ENCODE assay signal across 19 cellular contexts in the genomic region with DNA sequence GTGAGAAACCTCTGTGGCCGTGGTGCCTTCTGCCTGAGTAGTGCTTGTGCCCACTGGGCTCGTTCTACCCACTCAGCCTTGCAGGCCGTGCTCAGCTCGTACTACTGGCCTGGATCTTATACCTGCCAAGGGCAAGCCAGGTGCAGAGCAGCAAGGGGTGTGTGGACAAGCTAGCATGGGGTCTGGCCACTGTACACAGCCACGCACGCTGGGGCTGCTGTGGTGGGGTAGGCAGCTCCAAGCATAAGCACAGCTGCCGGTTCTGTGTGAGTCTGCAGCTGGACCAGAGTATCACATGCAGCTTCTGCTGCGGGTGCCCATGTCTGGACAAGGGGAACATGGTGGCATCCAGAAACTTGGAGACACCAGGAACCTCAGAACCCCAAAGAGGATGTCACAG. TPM values are rescaled to one million over a fixed set of nuclear protein-coding genes. Genes with fewer than 3 reads are reported as not detected.
DNase-seq lines count a peak whose midpoint lies in the region; ATAC-seq, FAIRE-seq and TF ChIP-seq lines count a peak whose summit lies in the region.
"Had no signal": no experiment of that assay in that cellular context is flagged by ENCODE, and none has a peak within 500 bp of the region (broad histone marks: within the 10 kb centered on the region; RNA-seq: fewer than 3 reads in every experiment).

No MANE protein-coding gene starts in this region.

- no peak for TF ChIP-seq POLR2A in K562 (conservative IDR thresholded peaks at IDR 0.05)

- peak; percentile 22 for DNase-seq in NCI-H146 (lab: John Stamatoyannopoulos, UW)
- DNase-seq in NCI-H146 treated with DMSO at 0.1 percent for 48 hours (lab: John Stamatoyannopoulos, UW; ENCODE audit: unreplicated experiment) = no peak
- DNase-seq in NCI-H69 (lab: John Stamatoyannopoulos, UW) = peak; percentile 41
- DNase-seq in K562 (ENCODE audit: extremely low read depth in 1 of 4, low spot score in 3 of 4) = no peak
- no peak for DNase-seq in trophoblast cell
- DNase-seq in NOMO-1 treated with dmso at 0.1 percent for 144 hours (lab: John Stamatoyannopoulos, UW; ENCODE audit: unreplicated experiment) = no peak
- DNase-seq in stimulated activated CD4-positive, alpha-beta T cell treated with anti-CD3 and anti-CD28 coated beads, Interleukin-4, amount 100 ng/mL, for 4 hours = no peak
- DNase-seq in activated CD4-positive, alpha-beta T cell treated with anti-CD3 and anti-CD28 coated beads for 1 hour = no peak
- DNase-seq: AML-193; Calu3; CD4-positive, alpha-beta T cell; DMS79 treated with DMSO at 0.1 percent for 48 hours; GF-D8 had no signal

- H2BK5ac ChIP-seq in trophoblast cell (ENCODE audit: low read depth, low read length, poor library complexity) = no peak overlapping the region

- H3K9me3 ChIP-seq in K562 (replicated peaks; ENCODE audit: control insufficient read depth, insufficient read depth, low read depth, low read length) = no peaks in the 10 kb centered on the region
- H3K9me3 ChIP-seq in trophoblast cell (ENCODE audit: insufficient read depth, low read depth, low read length) = no peaks in the 10 kb centered on the region
- H3K9me3 ChIP-seq: A549, HAP-1 had no signal

- no peak for FAIRE-seq in K562 (lab: Jason Lieb, UNC)
- FAIRE-seq: A549, GM12878, HepG2 had no signal

- ATAC-seq in K562 = no peak
- ATAC-seq: A549, GM12878, HepG2 had no signal

- H3K4me1 ChIP-seq in K562 (replicated peaks in 1 of 2; ENCODE audit: control insufficient read depth in 2 of 2, insufficient read depth in 2 of 2, low read length in 2 of 2) (peaks cover 37 to 55% of the 10 kb centered on the region in 2 experiments; a peak in 4 of 5 replicates), trophoblast cell (ENCODE audit: control insufficient read depth in 1 of 2, insufficient read depth in 2 of 2, low read length in 2 of 2) (peaks cover 0 to 5% of the 10 kb centered on the region in 2 experiments)

- POLR2A ChIA-PET in K562 (lab: Yijun Ruan, JAX) = interaction anchor here (0.5 to 2.5 kb wide), 9 partner anchors 11 to 206 kb away, joined by 3 to 9 read pairs (median 4); no protein-coding TSS in a partner anchor

- peaks cover 3% of the 10 kb centered on the region for H3K79me1 ChIP-seq in trophoblast cell (ENCODE audit: low read length)

- H3K4me3 ChIP-seq in K562 = no peak overlapping the region
- no peak overlapping the region for H3K4me3 ChIP-seq in trophoblast cell (ENCODE audit: low read depth, low read length)
- H3K4me3 ChIP-seq: A549, GM12878, HAP-1 had no signal

- H3K18ac ChIP-seq in trophoblast cell (ENCODE audit: low read length) = no peak overlapping the region

- no peak overlapping the region for H3K23ac ChIP-seq in trophoblast cell (ENCODE audit: low read length)

- H4K91ac ChIP-seq in trophoblast cell (ENCODE audit: low read depth, low read length) = no peak overlapping the region

- 93% methylated on average over 8 of the region's 8 CpGs for WGBS in K562 (ENCODE audit: insufficient coverage, low coverage, missing lambda C conversion rate)
- no CpG with 5 or more reads among the region's 8 CpGs for WGBS in trophoblast cell (ENCODE audit: extremely low coverage, insufficient coverage, insufficient read length)

- H3K27me3 ChIP-seq in K562 (ENCODE audit: control insufficient read depth in 2 of 2, insufficient read depth in 2 of 2, low read length in 2 of 2) (no peaks in the 10 kb centered on the region), trophoblast cell (ENCODE audit: insufficient read depth, low read length) (no peaks in the 10 kb centered on the region)

- TF ChIP-seq CTCF in K562 (IDR thresholded peaks at IDR 0.05 in 2 of 3, conservative IDR thresholded peaks at IDR 0.05 in 1 of 3; ENCODE audit: insufficient read depth in 2 of 3, low read depth in 1 of 3, low read length in 3 of 3) = no peak

- TF ChIP-seq RAD21 in K562 (CRISPR knock-in tag; conservative IDR thresholded peaks at IDR 0.05 in 1 of 2, IDR thresholded peaks at IDR 0.05 in 1 of 2) = no peak

- H2AK5ac ChIP-seq in trophoblast cell (ENCODE audit: low read length) = no peak overlapping the region

- no peak overlapping the region for H2BK120ac ChIP-seq in trophoblast cell (ENCODE audit: insufficient read depth, low read length, poor library complexity)

- H4K12ac ChIP-seq in trophoblast cell (ENCODE audit: low read depth, low read length) = no peak overlapping the region

- in situ Hi-C loops in K562 (cut with MboI) = no loop called here

- H3K4me2 ChIP-seq in K562 (ENCODE audit: insufficient read depth, low read length) (no peak overlapping the region), trophoblast cell (ENCODE audit: low read length) (no peak overlapping the region)
- H3K4me2 ChIP-seq: A549 had no signal

- peak overlapping the region; percentile 22 for H3K4ac ChIP-seq in trophoblast cell (ENCODE audit: low read depth, low read length)

- no peak for TF ChIP-seq EP300 in K562 (IDR thresholded peaks at IDR 0.05; ENCODE audit: low read length)

- H3K9ac ChIP-seq in K562 (ENCODE audit: insufficient read depth in 1 of 2, low read depth in 2 of 2, low read length in 2 of 2) = peak overlapping the region in 1 of 2 experiments; percentile 11; a peak in 2 of 4 replicates
- no peak overlapping the region for H3K9ac ChIP-seq in trophoblast cell (ENCODE audit: low read length)

- H3K36me3 ChIP-seq in K562 (ENCODE audit: control insufficient read depth, insufficient read depth, low read length) (peaks cover 9% of the 10 kb centered on the region; the same call in 2 of the 3 replicates), trophoblast cell (ENCODE audit: control insufficient read depth in 1 of 2, insufficient read depth in 2 of 2, low read length in 2 of 2) (peaks cover 0 to 4% of the 10 kb centered on the region in 2 experiments)
- H3K36me3 ChIP-seq: HAP-1 had no signal

- CTCF ChIA-PET in K562 (lab: Yijun Ruan, JAX; ENCODE audit: low intra/inter-chr PET ratio) = no interaction called here

- no peak overlapping the region for H4K8ac ChIP-seq in trophoblast cell (ENCODE audit: low read depth, low read length)

- no peak overlapping the region for H3K27ac ChIP-seq in K562 (ENCODE audit: extremely low read depth, low read depth, low read length)
- H3K27ac ChIP-seq in trophoblast cell (ENCODE audit: low read depth, low read length) = no peak overlapping the region
- H3K27ac ChIP-seq: 22Rv1, A549, C4-2B had no signal

- H2BK12ac ChIP-seq in trophoblast cell (ENCODE audit: low read length) = no peak overlapping the region

- peaks cover 6% of the 10 kb centered on the region for H4K20me1 ChIP-seq in K562 (replicated peaks; ENCODE audit: control insufficient read depth, insufficient read depth, low read length)

- H3K9me1 ChIP-seq in K562 (ENCODE audit: control insufficient read depth, insufficient read depth, low read length) = no peaks in the 10 kb centered on the region

- H3K14ac ChIP-seq in trophoblast cell (ENCODE audit: low read length) = no peak overlapping the region

- BruUV-seq in K562 (replicated peaks; lab: Mats Ljungman, UMichigan) = no TSS peak

- peaks cover 63% of the 10 kb centered on the region for H3K79me2 ChIP-seq in K562 (ENCODE audit: control insufficient read depth, insufficient read depth, low read length)
- no peaks in the 10 kb centered on the region for H3K79me2 ChIP-seq in trophoblast cell (ENCODE audit: control insufficient read depth, insufficient read depth, low read length, poor library complexity)

- H2AFZ ChIP-seq in K562 (ENCODE audit: low read depth, low read length) (no peak overlapping the region), trophoblast cell (ENCODE audit: insufficient read depth, low read length, poor library complexity) (no peak overlapping the region)

- intact Hi-C loops in K562 (cut with micrococcal nuclease) = no loop called here

RNA-seq across cellular contexts. Expression of a gene that starts 16.4 kb away (rescaled TPM):
- 56.4 and 57.9 TPM in 2 replicates for total RNA-seq in K562 (2011; cell fraction: chromatin; rRNA removed; ENCODE audit: low replicate concordance)
- 30.9 and 35.8 TPM in 2 replicates for total RNA-seq in K562 (2011; cell fraction: nucleolus; rRNA removed)
- total RNA-seq in K562 (2011; cell fraction: nucleoplasm; rRNA removed) = 54.3 and 85.3 TPM in 2 replicates
- total RNA-seq in K562 (2014; rRNA removed) (28.9 and 32.8 TPM in 2 replicates), K562 (2014; rRNA removed; fragmentation: Illumina TruSeq; extraction: Trizol) (63.8 and 70.0 TPM in 2 replicates), K562 (2015; rRNA removed; fragmentation: Illumina TruSeq; extraction: Trizol) (51.2 and 56.6 TPM in 2 replicates), K562 (2021) (61.3 and 67.5 TPM in 2 replicates)
- polyA plus RNA-seq in K562 (2011; rRNA removed) (45.5 and 47.7 TPM in 2 replicates), K562 (2014; fragmentation: Illumina TruSeq; extraction: Trizol) (37.7 and 42.9 TPM in 2 replicates), K562 (2014; fragmentation: Nextera tagmentation; extraction: Ambion mirVana) (10 to 100 TPM in 1 of 2 experiments, 1 to 10 TPM in 1; 7.2 to 10.7 TPM), K562 (2014; rRNA removed) (25.5 and 29.2 TPM in 2 replicates)
- polyA plus RNA-seq in K562 (2011; cell fraction: cytosol; rRNA removed) = 16.7 and 30.0 TPM in 2 replicates
- 16.0 and 22.1 TPM in 2 replicates for polyA plus RNA-seq in K562 (2011; cell fraction: nucleus; rRNA removed)
- polyA plus RNA-seq in K562 (2012) = 24.4 and 27.6 TPM in 2 replicates
- polyA minus RNA-seq in K562 (2011; rRNA and poly(A)+ RNA removed) = 106 and 108 TPM in 2 replicates
- 36.5 and 48.0 TPM in 2 replicates for polyA minus RNA-seq in K562 (2011; cell fraction: cytosol; rRNA and poly(A)+ RNA removed)
- polyA minus RNA-seq in K562 (2011; cell fraction: nucleus; rRNA and poly(A)+ RNA removed) = 9.8 and 19.0 TPM in 2 replicates
- 17.6 and 17.9 TPM in 2 replicates for polyA plus RNA-seq in trophoblast cell (2013)

RNA-seq across cellular contexts. Expression of a gene that starts 39.8 kb away (rescaled TPM):
- total RNA-seq in K562 (2011; cell fraction: chromatin; rRNA removed; ENCODE audit: low replicate concordance) = 35.1 and 99.5 TPM in 2 replicates
- 118 and 119 TPM in 2 replicates for total RNA-seq in K562 (2011; cell fraction: nucleolus; rRNA removed)
- 78.9 and 84.8 TPM in 2 replicates for total RNA-seq in K562 (2011; cell fraction: nucleoplasm; rRNA removed)
- total RNA-seq in K562 (2014; rRNA removed) (85.5 and 99.4 TPM in 2 replicates), K562 (2014; rRNA removed; fragmentation: Illumina TruSeq; extraction: Trizol) (30.7 and 33.8 TPM in 2 replicates), K562 (2015; rRNA removed; fragmentation: Illumina TruSeq; extraction: Trizol) (38.9 and 39.7 TPM in 2 replicates), K562 (2021) (56.4 and 57.5 TPM in 2 replicates)
- polyA plus RNA-seq in K562 (2011; rRNA removed) (35.9 and 39.0 TPM in 2 replicates), K562 (2014; fragmentation: Illumina TruSeq; extraction: Trizol) (52.4 and 53.1 TPM in 2 replicates), K562 (2014; fragmentation: Nextera tagmentation; extraction: Ambion mirVana) (10 to 100 TPM in 1 of 2 experiments, 1 to 10 TPM in 1; 7.9 to 13.0 TPM), K562 (2014; rRNA removed) (94.5 and 94.7 TPM in 2 replicates)
- 46.7 and 101 TPM in 2 replicates for polyA plus RNA-seq in K562 (2011; cell fraction: cytosol; rRNA removed)
- polyA plus RNA-seq in K562 (2011; cell fraction: nucleus; rRNA removed) = 32.1 and 53.1 TPM in 2 replicates
- 40.2 and 44.0 TPM in 2 replicates for polyA plus RNA-seq in K562 (2012)
- polyA minus RNA-seq in K562 (2011; rRNA and poly(A)+ RNA removed) = 39.1 and 54.9 TPM in 2 replicates
- 30.2 and 38.8 TPM in 2 replicates for polyA minus RNA-seq in K562 (2011; cell fraction: cytosol; rRNA and poly(A)+ RNA removed)
- polyA minus RNA-seq in K562 (2011; cell fraction: nucleus; rRNA and poly(A)+ RNA removed) = 23.4 and 26.4 TPM in 2 replicates
- polyA plus RNA-seq in trophoblast cell (2013) = 7.3 and 7.9 TPM in 2 replicates

Comparison
In these comparisons a context has a peak if more than half of its experiments do, and no peak if none do; other contexts are left out.
1. DNase-seq: peak in NCI-H146 (single experiment) and NCI-H69 (single experiment); none in NCI-H146 treated with DMSO at 0.1 percent for 48 hours (single experiment), K562 (0 of 4), trophoblast cell (0 of 2), NOMO-1 treated with dmso at 0.1 percent for 144 hours (single experiment), stimulated activated CD4-positive, alpha-beta T cell treated with anti-CD3 and anti-CD28 coated beads, Interleukin-4, amount 100 ng/mL, for 4 hours (0 of 2) and activated CD4-positive, alpha-beta T cell treated with anti-CD3 and anti-CD28 coated beads for 1 hour (single experiment).